ENCODE assay signal across 10 cellular contexts in genomic region chr1:180863158-180863775, GRCh38. TPM values are rescaled to one million over a fixed set of nuclear protein-coding genes. Genes with fewer than 3 reads are reported as not detected.
DNase-seq lines count a peak whose midpoint lies in the region; ATAC-seq and TF ChIP-seq lines count a peak whose summit lies in the region.
"Had no signal": no experiment of that assay in that cellular context is flagged by ENCODE, and none has a peak within 500 bp of the region (broad histone marks: within the 10 kb centered on the region; RNA-seq: fewer than 3 reads in every experiment).

No MANE protein-coding gene starts in this region.

- DNase-seq in activated naive CD8-positive, alpha-beta T cell treated with anti-CD3 and anti-CD28 coated beads, Interleukin-2, amount 50 U/mL, for 24 hours: peak; percentile 12
- DNase-seq in activated naive CD8-positive, alpha-beta T cell treated with anti-CD3 and anti-CD28 coated beads for 36 hours: no peak
- DNase-seq in M059J (ENCODE audit: low read depth) (peak; percentile 64), SKM-1 (lab: John Stamatoyannopoulos, UW; ENCODE audit: unreplicated experiment) (peak; percentile 56), fibroblast of lung (ENCODE audit: low read depth in 2 of 2) (peak; percentile 50 to 73), osteoblast (ENCODE audit: insufficient read length, low spot score, missing footprints) (peak; percentile 53), OCI-M2 (lab: John Stamatoyannopoulos, UW; ENCODE audit: unreplicated experiment) (no peak)

- H3K4me2 ChIP-seq in fibroblast of lung (ENCODE audit: extremely low read depth, insufficient read depth, low read length) (no peak overlapping the region), osteoblast (ENCODE audit: insufficient read depth, low read length) (no peak overlapping the region)

- H4K20me1 ChIP-seq in fibroblast of lung (ENCODE audit: control insufficient read depth, extremely low read depth, insufficient read depth, low read length): no peaks in the 10 kb centered on the region
- H4K20me1 ChIP-seq in osteoblast (ENCODE audit: insufficient read depth, low read length): no peaks in the 10 kb centered on the region

- H3K79me2 ChIP-seq in fibroblast of lung (ENCODE audit: control insufficient read depth, insufficient read depth, low read length): no peaks in the 10 kb centered on the region
- no peaks in the 10 kb centered on the region for H3K79me2 ChIP-seq in osteoblast (ENCODE audit: insufficient read depth, low read length)

- H3K27me3 ChIP-seq in fibroblast of lung (ENCODE audit: control insufficient read depth, insufficient read depth, low read length) (no peaks in the 10 kb centered on the region), osteoblast (ENCODE audit: insufficient read depth, low read length) (no peaks in the 10 kb centered on the region)

- H3K9me3 Mint-ChIP-seq in activated naive CD8-positive, alpha-beta T cell treated with anti-CD3 and anti-CD28 coated beads, Interleukin-2, amount 50 U/mL, for 24 hours: no peaks in the 10 kb centered on the region
- H3K9me3 Mint-ChIP-seq in activated naive CD8-positive, alpha-beta T cell treated with anti-CD3 and anti-CD28 coated beads for 36 hours: no peaks in the 10 kb centered on the region
- H3K9me3 Mint-ChIP-seq: central memory CD8-positive, alpha-beta T cell; stimulated activated naive CD8-positive, alpha-beta T cell treated with anti-CD3 and anti-CD28 coated beads, Interleukin-15, Interleukin-2, amounts not matched to agents 100 ng/mL and 50 ng/mL, for 24 hours had no signal

- H3K4me1 ChIP-seq in fibroblast of lung (ENCODE audit: control insufficient read depth, extremely low read depth, insufficient read depth, low read length) (no peaks in the 10 kb centered on the region), osteoblast (ENCODE audit: insufficient read depth, low read length) (peaks cover 6% of the 10 kb centered on the region)

- no peaks in the 10 kb centered on the region for H3K4me1 Mint-ChIP-seq in activated naive CD8-positive, alpha-beta T cell treated with anti-CD3 and anti-CD28 coated beads, Interleukin-2, amount 50 U/mL, for 24 hours
- H3K4me1 Mint-ChIP-seq in activated naive CD8-positive, alpha-beta T cell treated with anti-CD3 and anti-CD28 coated beads for 36 hours: peaks cover 3% of the 10 kb centered on the region
- H3K4me1 Mint-ChIP-seq: central memory CD8-positive, alpha-beta T cell had no signal

- H3K4me3 ChIP-seq in fibroblast of lung (replicated peaks in 1 of 4; ENCODE audit: control extremely low read depth in 1 of 4, insufficient read depth in 1 of 4, low read depth in 3 of 4, low read length in 4 of 4) (no peak overlapping the region), osteoblast (ENCODE audit: insufficient read depth, low read length) (no peak overlapping the region)

- no peak overlapping the region for H3K9ac ChIP-seq in fibroblast of lung (ENCODE audit: insufficient read depth, low read length)

- H3K36me3 ChIP-seq in fibroblast of lung (ENCODE audit: control insufficient read depth, insufficient read depth, low read length) (no peaks in the 10 kb centered on the region), osteoblast (ENCODE audit: insufficient read depth, low read length) (peaks cover 8% of the 10 kb centered on the region)

- TF ChIP-seq CTCF in fibroblast of lung (conservative IDR thresholded peaks at IDR 0.05 in 1 of 2, IDR thresholded peaks at IDR 0.05 in 1 of 2; ENCODE audit: low read depth in 1 of 2, low read length in 2 of 2): peak; percentile 51 to 63
- peak; percentile 70 for TF ChIP-seq CTCF in osteoblast (IDR thresholded peaks at IDR 0.05; ENCODE audit: extremely low read depth, low read depth, low read length)

- no peak overlapping the region for H3K27ac Mint-ChIP-seq in activated naive CD8-positive, alpha-beta T cell treated with anti-CD3 and anti-CD28 coated beads, Interleukin-2, amount 50 U/mL, for 24 hours
- H3K27ac Mint-ChIP-seq in activated naive CD8-positive, alpha-beta T cell treated with anti-CD3 and anti-CD28 coated beads for 36 hours: no peak overlapping the region
- H3K27ac Mint-ChIP-seq: stimulated activated naive CD8-positive, alpha-beta T cell treated with anti-CD3 and anti-CD28 coated beads, Interleukin-15, Interleukin-2, amounts not matched to agents 100 ng/mL and 50 ng/mL, for 24 hours had no signal

- H3K27me3 Mint-ChIP-seq in activated naive CD8-positive, alpha-beta T cell treated with anti-CD3 and anti-CD28 coated beads, Interleukin-2, amount 50 U/mL, for 24 hours: no peaks in the 10 kb centered on the region
- H3K27me3 Mint-ChIP-seq in activated naive CD8-positive, alpha-beta T cell treated with anti-CD3 and anti-CD28 coated beads for 36 hours: no peaks in the 10 kb centered on the region
- H3K27me3 Mint-ChIP-seq: central memory CD8-positive, alpha-beta T cell; stimulated activated naive CD8-positive, alpha-beta T cell treated with anti-CD3 and anti-CD28 coated beads, Interleukin-15, Interleukin-2, amounts not matched to agents 100 ng/mL and 50 ng/mL, for 24 hours had no signal

- H2AFZ ChIP-seq in fibroblast of lung (ENCODE audit: low read length) (no peak overlapping the region), osteoblast (ENCODE audit: low read length) (no peak overlapping the region)

- peaks cover 7% of the 10 kb centered on the region for H3K36me3 Mint-ChIP-seq in activated naive CD8-positive, alpha-beta T cell treated with anti-CD3 and anti-CD28 coated beads, Interleukin-2, amount 50 U/mL, for 24 hours (ENCODE audit: low read depth)
- peaks cover 5% of the 10 kb centered on the region for H3K36me3 Mint-ChIP-seq in activated naive CD8-positive, alpha-beta T cell treated with anti-CD3 and anti-CD28 coated beads for 36 hours

- H3K4me3 Mint-ChIP-seq in activated naive CD8-positive, alpha-beta T cell treated with anti-CD3 and anti-CD28 coated beads, Interleukin-2, amount 50 U/mL, for 24 hours: no peak overlapping the region
- H3K4me3 Mint-ChIP-seq in activated naive CD8-positive, alpha-beta T cell treated with anti-CD3 and anti-CD28 coated beads for 36 hours: no peak overlapping the region
- H3K4me3 Mint-ChIP-seq: central memory CD8-positive, alpha-beta T cell; stimulated activated naive CD8-positive, alpha-beta T cell treated with anti-CD3 and anti-CD28 coated beads, Interleukin-15, Interleukin-2, amounts not matched to agents 100 ng/mL and 50 ng/mL, for 24 hours had no signal

- no peaks in the 10 kb centered on the region for H3K9me3 ChIP-seq in fibroblast of lung (ENCODE audit: control insufficient read depth, insufficient read depth, low read depth, low read length)
- no peaks in the 10 kb centered on the region for H3K9me3 ChIP-seq in osteoblast (ENCODE audit: low read depth, low read length)

- H3K27ac ChIP-seq in fibroblast of lung (ENCODE audit: insufficient read depth, low read length) (no peak overlapping the region), osteoblast (ENCODE audit: low read depth, low read length) (no peak overlapping the region)

- no peak for ATAC-seq in activated naive CD8-positive, alpha-beta T cell treated with anti-CD3 and anti-CD28 coated beads, Interleukin-2, amount 50 U/mL, for 24 hours
- no peak for ATAC-seq in GM19351 (IDR thresholded peaks at IDR 0.05; ENCODE audit: unreplicated experiment)

RNA-seq across cellular contexts. Expression of gene KIAA1614, which starts 49.4 kb away (rescaled TPM):
- total RNA-seq in activated naive CD8-positive, alpha-beta T cell treated with anti-CD3 and anti-CD28 coated beads for 36 hours: under 1 TPM in 1 of 2 experiments, not detected in 1; 0.08 TPM
- 1.9 and 2.8 TPM in 2 replicates for total RNA-seq in M059J (2014; rRNA removed; shearing (Covaris generic))
- total RNA-seq in fibroblast of lung (7.7 and 8.1 TPM in 2 replicates), osteoblast (11.8 and 12.7 TPM in 2 replicates)
- polyA plus RNA-seq in fibroblast of lung: 2.0 and 3.0 TPM in 2 replicates
- polyA plus RNA-seq in fibroblast of lung (2012): 3.9 TPM in 2 replicates
- 0.96 and 1.5 TPM in 2 replicates for polyA minus RNA-seq in fibroblast of lung (ENCODE audit: low replicate concordance)

Comparison
In these comparisons a context has a peak if more than half of its experiments do, and no peak if none do; other contexts are left out.
1. DNase-seq: peak in activated naive CD8-positive, alpha-beta T cell treated with anti-CD3 and anti-CD28 coated beads, Interleukin-2, amount 50 U/mL, for 24 hours (single experiment), M059J (single experiment), SKM-1 (single experiment), fibroblast of lung (2 of 2) and osteoblast (single experiment); none in activated naive CD8-positive, alpha-beta T cell treated with anti-CD3 and anti-CD28 coated beads for 36 hours (single experiment) and OCI-M2 (single experiment).